In genomic region chr19:19748249-19748938, GRCh38 we compare ENCODE assay signal across 18 cellular contexts.
"Had no signal": no experiment of that assay in that cellular context is flagged by ENCODE, and none has a peak within 500 bp of the region (broad histone marks: within the 10 kb centered on the region; RNA-seq: fewer than 3 reads in every experiment).

No MANE protein-coding gene starts in this region.

- H3K36me3 ChIP-seq: pancreas, suprapubic skin, thyroid gland, upper lobe of left lung, uterus had no signal

- H3K9me3 ChIP-seq: mucosa of descending colon, pancreas, suprapubic skin, thyroid gland, upper lobe of left lung, uterus had no signal

- ATAC-seq: effector memory CD8-positive, alpha-beta T cell; foreskin keratinocyte; left lobe of liver; mucosa of descending colon; natural killer cell; pancreas; sciatic nerve had no signal

- H3K4me3 Mint-ChIP-seq: central memory CD8-positive, alpha-beta T cell; effector memory CD8-positive, alpha-beta T cell; natural killer cell; neural crest cell had no signal

- H3K27me3 Mint-ChIP-seq: central memory CD8-positive, alpha-beta T cell; effector memory CD8-positive, alpha-beta T cell had no signal

- H3K4me1 ChIP-seq: foreskin keratinocyte, pancreas, suprapubic skin, thyroid gland, upper lobe of left lung, uterus had no signal

- H3K4me1 Mint-ChIP-seq: central memory CD8-positive, alpha-beta T cell; natural killer cell; neural crest cell had no signal

- H3K27ac Mint-ChIP-seq: effector memory CD8-positive, alpha-beta T cell; natural killer cell; progenitor cell of endocrine pancreas had no signal

- H3K27ac ChIP-seq: epithelial cell of prostate, foreskin keratinocyte, pancreas, suprapubic skin, thyroid gland, upper lobe of left lung, uterus had no signal

- H3K4me3 ChIP-seq: mucosa of descending colon, pancreas, suprapubic skin, thyroid gland, upper lobe of left lung, uterus had no signal

- H3K9me3 Mint-ChIP-seq: central memory CD8-positive, alpha-beta T cell; effector memory CD8-positive, alpha-beta T cell; natural killer cell had no signal

- H3K27me3 ChIP-seq: foreskin keratinocyte, pancreas, suprapubic skin, thyroid gland, upper lobe of left lung, uterus had no signal

- DNase-seq: effector memory CD8-positive, alpha-beta T cell; foreskin keratinocyte; hippocampal formation; mucosa of descending colon; natural killer cell; nucleus accumbens; stimulated activated naive CD4-positive, alpha-beta T cell; thyroid gland; uterus had no signal
